ENCODE assay signal across 9 cellular contexts in the genomic region with DNA sequence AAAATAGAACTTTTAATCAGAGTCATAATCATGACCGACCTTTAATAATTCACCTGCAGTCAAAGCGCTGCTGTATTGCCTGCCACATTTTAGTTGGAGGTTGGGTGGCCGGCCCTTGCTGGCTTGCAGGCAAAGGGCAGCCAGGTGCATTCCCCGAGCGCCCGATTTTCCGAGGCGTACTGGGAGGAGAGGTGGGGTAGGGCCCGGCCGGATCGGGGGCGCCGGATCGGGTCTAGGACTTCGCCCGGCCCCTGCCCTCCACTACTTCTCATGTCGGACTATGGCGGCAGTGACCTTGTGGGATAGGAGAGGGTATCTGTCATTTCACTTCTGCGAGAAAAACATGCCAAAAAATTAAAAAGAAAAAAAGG. TPM values are rescaled to one million over a fixed set of nuclear protein-coding genes. Genes with fewer than 3 reads are reported as not detected.
DNase-seq lines count a peak whose midpoint lies in the region; ATAC-seq, FAIRE-seq and TF ChIP-seq lines count a peak whose summit lies in the region.
"Had no signal": no experiment of that assay in that cellular context is flagged by ENCODE, and none has a peak within 500 bp of the region (broad histone marks: within the 10 kb centered on the region; RNA-seq: fewer than 3 reads in every experiment).

No MANE protein-coding gene starts in this region.

- H3K79me1 ChIP-seq in IMR-90 (ENCODE audit: low read depth in 1 of 2, low read length in 2 of 2) = no peaks in the 10 kb centered on the region

- ATAC-seq in GM21619 (IDR thresholded peaks at IDR 0.05; ENCODE audit: unreplicated experiment) (peak; percentile 31), IMR-90 (ENCODE audit: low read depth) (peak; percentile 40), psoas muscle (peak; percentile 62 to 75 (median 66))

- TF ChIP-seq CTCF in D721Med (IDR thresholded peaks at IDR 0.05; ENCODE audit: insufficient read depth, missing control alignments) = no peak
- TF ChIP-seq CTCF in IMR-90 (conservative IDR thresholded peaks at IDR 0.05; ENCODE audit: low read depth, low read length) = no peak
- no peak for TF ChIP-seq CTCF in glutamatergic neuron (IDR thresholded peaks at IDR 0.05; ENCODE audit: partially characterized antibody, unreplicated experiment)
- no peak for TF ChIP-seq CTCF in psoas muscle (IDR thresholded peaks at IDR 0.05)

- no peak for DNase-seq in D721Med (ENCODE audit: insufficient read length, low spot score)
- DNase-seq in IMR-90 = no peak
- peak; percentile 0 for DNase-seq in activated T-helper 1 cell treated with anti-CD3 and anti-CD28 coated beads, Interleukin-12 subunit alpha, Interleukin-12 subunit beta, Interleukin-2, Interleukin-4 antibody, amounts not matched to agents 30 ng/mL and 10 ng/mL and 1 ng/mL, durations not matched to agents 14 hours and 24 hours and 36 hours (ENCODE audit: low spot score)
- peak; percentile 26 for DNase-seq in glutamatergic neuron
- peak in 1 of 2 donors; percentile 57 for DNase-seq in psoas muscle
- no peak for DNase-seq in NCI-H82 (lab: John Stamatoyannopoulos, UW)
- no peak for DNase-seq in 8988T

- no peak overlapping the region for H2AK5ac ChIP-seq in IMR-90 (ENCODE audit: low read depth, low read length)

- no peak for TF ChIP-seq POLR2A in IMR-90 (IDR thresholded peaks at IDR 0.05; ENCODE audit: low read depth, low read length)

- POLR2A ChIA-PET in IMR-90 (lab: Charles Lee; ENCODE audit: unreplicated experiment) = no interaction called here

- H3K18ac ChIP-seq in IMR-90 (ENCODE audit: low read depth, low read length) = no peak overlapping the region

- H3K9me1 ChIP-seq in IMR-90 (ENCODE audit: insufficient read depth, low read length) = no peaks in the 10 kb centered on the region

- no peak overlapping the region for H3K27ac Mint-ChIP-seq in activated T-helper 1 cell treated with anti-CD3 and anti-CD28 coated beads, Interleukin-12 subunit alpha, Interleukin-12 subunit beta, Interleukin-2, Interleukin-4 antibody, amounts not matched to agents 30 ng/mL and 10 ng/mL and 1 ng/mL, durations not matched to agents 14 hours and 24 hours and 36 hours
- H3K27ac Mint-ChIP-seq in glutamatergic neuron (ENCODE audit: unreplicated experiment) = no peak overlapping the region

- no peak overlapping the region for H2BK15ac ChIP-seq in IMR-90 (ENCODE audit: low read depth, low read length)

- in situ Hi-C loops in IMR-90 (cut with MboI; ENCODE audit: low sequenced_read_pairs) = no loop called here

- H3K9me3 ChIP-seq in IMR-90 (ENCODE audit: control insufficient read depth, insufficient read depth, low read length) = no peaks in the 10 kb centered on the region
- H3K9me3 ChIP-seq in psoas muscle = no peaks in the 10 kb centered on the region

- H2BK20ac ChIP-seq in IMR-90 (ENCODE audit: low read depth, low read length) = no peak overlapping the region

- no peak overlapping the region for H4K91ac ChIP-seq in IMR-90 (ENCODE audit: insufficient read depth, low read depth, low read length)

- H3K4ac ChIP-seq in IMR-90 (ENCODE audit: low read depth, low read length) = no peak overlapping the region

- H3K27me3 ChIP-seq in IMR-90 (ENCODE audit: control insufficient read depth, insufficient read depth, low read length) = no peaks in the 10 kb centered on the region
- no peaks in the 10 kb centered on the region for H3K27me3 ChIP-seq in psoas muscle (ENCODE audit: insufficient read depth in 3 of 3, low read length in 2 of 3)

- H2BK120ac ChIP-seq in IMR-90 (ENCODE audit: low read depth, low read length) = no peak overlapping the region

- H2AFZ ChIP-seq in IMR-90 (replicated peaks; ENCODE audit: low read length, poor library complexity) = peak overlapping the region; percentile 88

- no peak overlapping the region for H3K56ac ChIP-seq in IMR-90 (ENCODE audit: extremely low read depth, insufficient read depth, low read length)

- no peak overlapping the region for H2AK9ac ChIP-seq in IMR-90 (replicated peaks; ENCODE audit: low read depth, low read length, poor library complexity)

- no peak overlapping the region for H4K5ac ChIP-seq in IMR-90 (ENCODE audit: low read depth, low read length)

- peak; percentile 70 for FAIRE-seq in D721Med (lab: Jason Lieb, UNC)

- no peaks in the 10 kb centered on the region for H3K36me3 ChIP-seq in IMR-90 (ENCODE audit: control insufficient read depth, insufficient read depth, low read length)
- no peaks in the 10 kb centered on the region for H3K36me3 ChIP-seq in psoas muscle (ENCODE audit: insufficient read depth in 1 of 2, low read depth in 1 of 2)

- intact Hi-C loops in IMR-90 (cut with micrococcal nuclease) (loop anchor here (2.0 kb wide), 1 partner anchor 250 kb away; the partner anchor contains the start of gene CDKL5), psoas muscle (cut with DNase I) (loop anchor here (2.0 to 10.0 kb wide), 3 partner anchors 212 to 670 kb away; partner anchors contain the start of genes CDKL5 (in 2 of the 2) and PDHA1 (in 1 of the 2))
- intact Hi-C loops in activated T-helper 1 cell treated with anti-CD3 and anti-CD28 coated beads, Interleukin-12 subunit alpha, Interleukin-12 subunit beta, Interleukin-2, Interleukin-4 antibody, amounts not matched to agents 30 ng/mL and 10 ng/mL and 1 ng/mL, durations not matched to agents 14 hours and 24 hours and 36 hours (cut with micrococcal nuclease) = loop anchor here (2.0 to 10.0 kb wide), 4 partner anchors 250 to 940 kb away; partner anchors contain the start of genes CDKL5, PDHA1, PHKA2 and SCML1

- H2BK5ac ChIP-seq in IMR-90 (ENCODE audit: low read depth, low read length, poor library complexity, severe bottlenecking) = no peak overlapping the region

- peak overlapping the region; percentile 56 for H3K4me2 ChIP-seq in IMR-90 (ENCODE audit: low read depth, low read length)

- H3K4me1 Mint-ChIP-seq in activated T-helper 1 cell treated with anti-CD3 and anti-CD28 coated beads, Interleukin-12 subunit alpha, Interleukin-12 subunit beta, Interleukin-2, Interleukin-4 antibody, amounts not matched to agents 30 ng/mL and 10 ng/mL and 1 ng/mL, durations not matched to agents 14 hours and 24 hours and 36 hours (ENCODE audit: low read depth) = no peaks in the 10 kb centered on the region
- H3K4me1 Mint-ChIP-seq in glutamatergic neuron (ENCODE audit: low read depth, unreplicated experiment) = peaks cover 5% of the 10 kb centered on the region

- no peak overlapping the region for H4K8ac ChIP-seq in IMR-90 (ENCODE audit: low read depth in 2 of 2, low read length in 2 of 2)

- H4K20me1 ChIP-seq in IMR-90 (ENCODE audit: insufficient read depth, low read length) = no peaks in the 10 kb centered on the region

- H3K14ac ChIP-seq in IMR-90 (replicated peaks; ENCODE audit: low read depth, low read length) = no peak overlapping the region

- no peak overlapping the region for H3K9ac ChIP-seq in IMR-90 (ENCODE audit: low read depth, low read length)

- peak overlapping the region; percentile 74 for H3K4me3 Mint-ChIP-seq in activated T-helper 1 cell treated with anti-CD3 and anti-CD28 coated beads, Interleukin-12 subunit alpha, Interleukin-12 subunit beta, Interleukin-2, Interleukin-4 antibody, amounts not matched to agents 30 ng/mL and 10 ng/mL and 1 ng/mL, durations not matched to agents 14 hours and 24 hours and 36 hours
- peak overlapping the region; percentile 49 for H3K4me3 Mint-ChIP-seq in glutamatergic neuron (ENCODE audit: unreplicated experiment)

- WGBS in IMR-90 (ENCODE audit: extremely low coverage in 2 of 2, insufficient read length in 1 of 2), 2 experiments = no CpG with 5 or more reads among the region's 19 CpGs
- WGBS in psoas muscle, 3 donors = 0 to 24% (median 1%) methylated on average over 15 to 19 of the region's 19 CpGs

- H3K23ac ChIP-seq in IMR-90 (ENCODE audit: low read depth, low read length) = no peak overlapping the region

- TF ChIP-seq RAD21 in IMR-90 (IDR thresholded peaks at IDR 0.05; ENCODE audit: low read length) = no peak

- H3K27me3 Mint-ChIP-seq in activated T-helper 1 cell treated with anti-CD3 and anti-CD28 coated beads, Interleukin-12 subunit alpha, Interleukin-12 subunit beta, Interleukin-2, Interleukin-4 antibody, amounts not matched to agents 30 ng/mL and 10 ng/mL and 1 ng/mL, durations not matched to agents 14 hours and 24 hours and 36 hours (ENCODE audit: insufficient read depth) = no peaks in the 10 kb centered on the region
- H3K27me3 Mint-ChIP-seq in glutamatergic neuron (ENCODE audit: unreplicated experiment) = peaks cover 4% of the 10 kb centered on the region

- no peak overlapping the region for H3K27ac ChIP-seq in IMR-90 (ENCODE audit: insufficient read depth, low read length)
- peak overlapping the region; percentile 89 for H3K27ac ChIP-seq in psoas muscle

- CTCF ChIA-PET in IMR-90 (lab: Yijun Ruan, JAX) = no interaction called here

- peak overlapping the region; percentile 45 for H3K4me3 ChIP-seq in IMR-90 (ENCODE audit: insufficient read depth, low read depth, low read length)
- peak overlapping the region; percentile 82 for H3K4me3 ChIP-seq in psoas muscle

- no peaks in the 10 kb centered on the region for H3K9me3 Mint-ChIP-seq in activated T-helper 1 cell treated with anti-CD3 and anti-CD28 coated beads, Interleukin-12 subunit alpha, Interleukin-12 subunit beta, Interleukin-2, Interleukin-4 antibody, amounts not matched to agents 30 ng/mL and 10 ng/mL and 1 ng/mL, durations not matched to agents 14 hours and 24 hours and 36 hours
- H3K9me3 Mint-ChIP-seq in glutamatergic neuron (ENCODE audit: unreplicated experiment) = peaks cover 10% of the 10 kb centered on the region

- no peaks in the 10 kb centered on the region for H3K36me3 Mint-ChIP-seq in activated T-helper 1 cell treated with anti-CD3 and anti-CD28 coated beads, Interleukin-12 subunit alpha, Interleukin-12 subunit beta, Interleukin-2, Interleukin-4 antibody, amounts not matched to agents 30 ng/mL and 10 ng/mL and 1 ng/mL, durations not matched to agents 14 hours and 24 hours and 36 hours (ENCODE audit: low read depth)
- H3K36me3 Mint-ChIP-seq in glutamatergic neuron (ENCODE audit: unreplicated experiment) = no peaks in the 10 kb centered on the region

- dilution Hi-C loops in IMR-90 (cut with HindIII; ENCODE audit: low sequenced_read_pairs, unreplicated experiment) = no loop called here

- H3K4me1 ChIP-seq in IMR-90 (ENCODE audit: control insufficient read depth, insufficient read depth, low read length) (no peaks in the 10 kb centered on the region), psoas muscle (no peaks in the 10 kb centered on the region)

- BruUV-seq in IMR-90 (replicated peaks; lab: Mats Ljungman, UMichigan) = no TSS peak

RNA-seq across cellular contexts. Expression of gene RS1, which starts 2.5 kb away (rescaled TPM):
- total RNA-seq in IMR-90 (2012; rRNA removed) (not detected in 2 replicates), glutamatergic neuron (ENCODE audit: unreplicated experiment) (not detected), psoas muscle (not detected)
- polyA plus RNA-seq in IMR-90 (2012; rRNA removed) (not detected in 2 replicates), psoas muscle (not detected)
- not detected in 2 replicates for polyA plus RNA-seq in IMR-90 (2012; cell fraction: cytosol; rRNA removed)
- not detected in 2 replicates for polyA plus RNA-seq in IMR-90 (2012; cell fraction: nucleus; rRNA removed; ENCODE audit: low replicate concordance)
- not detected in 2 replicates for total RNA-seq in activated T-helper 1 cell treated with anti-CD3 and anti-CD28 coated beads, Interleukin-12 subunit alpha, Interleukin-12 subunit beta, Interleukin-2, Interleukin-4 antibody, amounts not matched to agents 30 ng/mL and 10 ng/mL and 1 ng/mL, durations not matched to agents 14 hours and 24 hours and 36 hours
- total RNA-seq: RPMI7951 had no signal

RNA-seq across cellular contexts. Expression of gene PPEF1, which starts 33.0 kb away (rescaled TPM):
- total RNA-seq in IMR-90 (2012; rRNA removed) (not detected in 2 replicates), glutamatergic neuron (ENCODE audit: unreplicated experiment) (3.9 TPM), psoas muscle (under 1 TPM in 2 of 4 donors, not detected in 2; 0.36 to 0.38 TPM)
- polyA plus RNA-seq in IMR-90 (2012; rRNA removed) (not detected in 2 replicates), psoas muscle (under 1 TPM; 0.04 to 0.18 (median 0.05) TPM)
- polyA plus RNA-seq in IMR-90 (2012; cell fraction: cytosol; rRNA removed) = not detected in 2 replicates
- not detected in 2 replicates for polyA plus RNA-seq in IMR-90 (2012; cell fraction: nucleus; rRNA removed; ENCODE audit: low replicate concordance)
- not detected in 2 replicates for total RNA-seq in activated T-helper 1 cell treated with anti-CD3 and anti-CD28 coated beads, Interleukin-12 subunit alpha, Interleukin-12 subunit beta, Interleukin-2, Interleukin-4 antibody, amounts not matched to agents 30 ng/mL and 10 ng/mL and 1 ng/mL, durations not matched to agents 14 hours and 24 hours and 36 hours
- total RNA-seq: RPMI7951 had no signal

Comparison
In these comparisons a context has a peak if more than half of its experiments do, and no peak if none do; other contexts are left out.
1. DNase-seq: peak in activated T-helper 1 cell treated with anti-CD3 and anti-CD28 coated beads, Interleukin-12 subunit alpha, Interleukin-12 subunit beta, Interleukin-2, Interleukin-4 antibody, amounts not matched to agents 30 ng/mL and 10 ng/mL and 1 ng/mL, durations not matched to agents 14 hours and 24 hours and 36 hours (single experiment) and glutamatergic neuron (single experiment); none in D721Med (single experiment), IMR-90 (single experiment), NCI-H82 (single experiment) and 8988T (single experiment).
2. Peak in every context shown above with its lines, with median percentiles within 50 percentile points of each other: ATAC-seq.